Comparison of ENCODE assay signal across 8 cellular contexts in genomic region chr4:39353149-39353477, GRCh38. TPM values are rescaled to one million over a fixed set of nuclear protein-coding genes. Genes with fewer than 3 reads are reported as not detected.
DNase-seq lines count a peak whose midpoint lies in the region; ATAC-seq and TF ChIP-seq lines count a peak whose summit lies in the region.
"Not testable (repeated sequence)": the region's sequence is repeated elsewhere in the genome, so short reads cannot be mapped to it uniquely, and the experiment has no call there.

No MANE protein-coding gene starts in this region.

- not testable (repeated sequence) for TF ChIP-seq POLR2A in stomach (IDR thresholded peaks at IDR 0.05)

- WGBS in stomach, 5 donors: 55 to 67% (median 61%) methylated on average over 6 of the region's 6 CpGs

- H3K27me3 ChIP-seq in CD4-positive, alpha-beta memory T cell (ENCODE audit: insufficient read depth, low read length); HL-60 (ENCODE audit: insufficient read depth, poor library complexity, severe bottlenecking); foreskin keratinocyte; stomach: not testable (repeated sequence)

- H3K27ac Mint-ChIP-seq in CD4-positive, alpha-beta memory T cell: peak overlapping the region; percentile 91 to 98 (median 94)
- peak overlapping the region; percentile 99 for H3K27ac Mint-ChIP-seq in natural killer cell

- H3K4me1 ChIP-seq in CD4-positive, alpha-beta memory T cell (ENCODE audit: insufficient read depth, low read length): peaks cover 58% of the 10 kb centered on the region
- H3K4me1 ChIP-seq in foreskin keratinocyte: peaks cover 12% of the 10 kb centered on the region
- H3K4me1 ChIP-seq in stomach: peaks cover 14 to 49% (median 31%) of the 10 kb centered on the region in 4 donors

- intact Hi-C loops in CD4-positive, alpha-beta memory T cell (cut with micrococcal nuclease): loop anchor here (1.0 to 10.0 kb wide), 4 partner anchors 13 to 842 kb away; partner anchors contain the start of genes LIAS, PDS5A, RFC1 and RHOH
- intact Hi-C loops in natural killer cell (cut with micrococcal nuclease): loop anchor here (1.0 to 2.0 kb wide), 2 partner anchors 13 to 106 kb away; partner anchors contain the start of genes LIAS, RFC1 and RPL9
- intact Hi-C loops in stomach (cut with DNase I; ENCODE audit: low total_unique reads): not testable (repeated sequence)

- H3K4me3 Mint-ChIP-seq in CD4-positive, alpha-beta memory T cell: peak overlapping the region; percentile 79 to 92 (median 84)
- peak overlapping the region; percentile 88 for H3K4me3 Mint-ChIP-seq in natural killer cell

- not testable (repeated sequence) for H3K27me3 Mint-ChIP-seq in CD4-positive, alpha-beta memory T cell; natural killer cell (ENCODE audit: low read depth in 2 of 2)

- TF ChIP-seq EP300 in stomach (IDR thresholded peaks at IDR 0.05): not testable (repeated sequence)

- H3K4me1 Mint-ChIP-seq in CD4-positive, alpha-beta memory T cell: peaks cover 40 to 77% (median 52%) of the 10 kb centered on the region in 4 donors
- peaks cover 50 to 51% of the 10 kb centered on the region in 2 donors for H3K4me1 Mint-ChIP-seq in natural killer cell

- CTCF ChIA-PET in CD4-positive, alpha-beta memory T cell (lab: Charles Lee; ENCODE audit: partially characterized antibody): interaction anchor here (0.7 to 1.1 kb wide), 3 partner anchors 13 to 552 kb away, joined by 3 to 7 read pairs (median 4); partner anchors contain the start of gene RFC1

- H3K9me3 Mint-ChIP-seq in CD4-positive, alpha-beta memory T cell: peaks cover 2 to 16% (median 4%) of the 10 kb centered on the region in 8 donors
- H3K9me3 Mint-ChIP-seq in natural killer cell: not testable (repeated sequence)

- not testable (repeated sequence) for H3K9me3 ChIP-seq in CD4-positive, alpha-beta memory T cell (ENCODE audit: control insufficient read depth in 1 of 2, low read length in 2 of 2); stomach

- H3K36me3 ChIP-seq in CD4-positive, alpha-beta memory T cell (ENCODE audit: insufficient read depth, low read length): peaks cover 11% of the 10 kb centered on the region
- peaks cover 5 to 22% (median 21%) of the 10 kb centered on the region in 4 donors for H3K36me3 ChIP-seq in stomach

- ATAC-seq in GM21529 (IDR thresholded peaks at IDR 0.05; ENCODE audit: unreplicated experiment) (peak; percentile 6), natural killer cell (peak; percentile 37 to 52 (median 50))
- not testable (repeated sequence) for ATAC-seq in foreskin keratinocyte

- peak overlapping the region; percentile 3 to 61 for H3K4me3 ChIP-seq in CD4-positive, alpha-beta memory T cell (ENCODE audit: low read length in 2 of 2)
- not testable (repeated sequence) for H3K4me3 ChIP-seq in HL-60 (replicated peaks; ENCODE audit: insufficient read depth, low read length)
- peak overlapping the region; percentile 20 to 31 (median 27) for H3K4me3 ChIP-seq in stomach

- H3K27ac ChIP-seq in CD4-positive, alpha-beta memory T cell (ENCODE audit: low read depth, low read length): peak overlapping the region; percentile 73
- H3K27ac ChIP-seq in HL-60 (replicated peaks) (peak overlapping the region; percentile 62), angular gyrus (ENCODE audit: low read depth, low read length) (peak overlapping the region; percentile 40), foreskin keratinocyte (peak overlapping the region; percentile 79), stomach (peak overlapping the region; percentile 17 to 92 (median 76))

- H3K36me3 Mint-ChIP-seq in CD4-positive, alpha-beta memory T cell: peaks cover 29% of the 10 kb centered on the region in 2 donors
- peaks cover 18% of the 10 kb centered on the region for H3K36me3 Mint-ChIP-seq in natural killer cell

- POLR2A ChIA-PET in CD4-positive, alpha-beta memory T cell (lab: Charles Lee; ENCODE audit: partially characterized antibody): interaction anchor here (1.1 to 4.6 kb wide), 7 partner anchors 8 to 106 kb away, joined by 3 to 52 read pairs (median 6); partner anchors contain the start of genes LIAS, RFC1 and RPL9

- DNase-seq in CD4-positive, alpha-beta memory T cell: peak in 1 of 5 donors; percentile 71
- not testable (repeated sequence) for DNase-seq in HL-60 (ENCODE audit: low read depth in 1 of 2, low spot score in 1 of 2); foreskin keratinocyte; stomach
- DNase-seq in activated CD4-positive, alpha-beta T cell treated with anti-CD3 and anti-CD28 coated beads for 4 hours: peak; percentile 34 to 41
- peak; percentile 26 for DNase-seq in natural killer cell

- not testable (repeated sequence) for TF ChIP-seq CTCF in HL-60 (IDR thresholded peaks at IDR 0.05; ENCODE audit: insufficient read depth, low read length); foreskin keratinocyte (conservative IDR thresholded peaks at IDR 0.05); natural killer cell (IDR thresholded peaks at IDR 0.05); stomach (IDR thresholded peaks at IDR 0.05)

RNA-seq across cellular contexts. Expression of gene RFC1, which starts 13.0 kb away (rescaled TPM):
- 10 to 100 TPM; 62.5 to 70.6 TPM for total RNA-seq in CD4-positive, alpha-beta memory T cell
- 10 to 100 TPM in 1 of 2 donors, 1 to 10 TPM in 1; 6.2 to 46.2 TPM for polyA plus RNA-seq in CD4-positive, alpha-beta memory T cell
- 57.6 and 58.6 TPM in 2 replicates for total RNA-seq in foreskin keratinocyte
- polyA plus RNA-seq in foreskin keratinocyte: 15.3 and 20.4 TPM in 2 replicates
- total RNA-seq in natural killer cell: 100 to 1,000 TPM in 1 of 3 donors, 10 to 100 TPM in 2; 74.6 to 103 (median 84.7) TPM
- total RNA-seq in stomach: 100 to 1,000 TPM in 1 of 5 donors, 10 to 100 TPM in 4; 13.6 to 127 (median 51.8) TPM
- 10 to 100 TPM in 2 of 3 donors, 1 to 10 TPM in 1; 9.1 to 12.5 (median 10.8) TPM for polyA plus RNA-seq in stomach

RNA-seq across cellular contexts. Expression of gene KLB, which starts 53.6 kb away (rescaled TPM):
- not detected for total RNA-seq in CD4-positive, alpha-beta memory T cell
- under 1 TPM in 1 of 2 donors, not detected in 1; 0.06 TPM for polyA plus RNA-seq in CD4-positive, alpha-beta memory T cell
- total RNA-seq in foreskin keratinocyte: 0.03 TPM in 1 of 2 replicates, not detected in the other
- 0.01 TPM in 1 of 2 replicates, not detected in the other for polyA plus RNA-seq in foreskin keratinocyte
- under 1 TPM; 0.07 to 0.16 (median 0.10) TPM for total RNA-seq in natural killer cell
- total RNA-seq in stomach: under 1 TPM in 1 of 5 donors, not detected in 4; 0.18 TPM
- polyA plus RNA-seq in stomach: under 1 TPM; 0.06 to 0.61 (median 0.10) TPM
